8 cellular contexts compared by ENCODE assay signal in genomic region chr22:20885557-20886323, GRCh38. TPM values are rescaled to one million over a fixed set of nuclear protein-coding genes. Genes with fewer than 3 reads are reported as not detected.
DNase-seq lines count a peak whose midpoint lies in the region; ATAC-seq and TF ChIP-seq lines count a peak whose summit lies in the region.

No MANE protein-coding gene starts in this region.

- no peaks in the 10 kb centered on the region for H3K27me3 ChIP-seq in A673 (replicated peaks; ENCODE audit: insufficient read depth, low read depth, low read length, poor library complexity)
- no peaks in the 10 kb centered on the region for H3K27me3 ChIP-seq in dorsolateral prefrontal cortex
- H3K27me3 ChIP-seq in liver (ENCODE audit: control insufficient read depth in 4 of 4, insufficient read depth in 4 of 4, low read length in 3 of 4): no peaks in the 10 kb centered on the region

- CTCF ChIA-PET in A673 (lab: Charles Lee): interaction anchor here (0.7 to 1.1 kb wide), 2 partner anchors 72 to 82 kb away, joined by 3 to 4 read pairs; no protein-coding TSS in a partner anchor

- peak; percentile 48 to 59 for ATAC-seq in activated CD4-positive, CD25-positive, alpha-beta regulatory T cell treated with anti-CD3 and anti-CD28 coated beads, Interleukin-2, amount 50 U/mL, for 24 hours
- no peak for ATAC-seq in GM21381 (IDR thresholded peaks at IDR 0.05; ENCODE audit: unreplicated experiment)

- intact Hi-C loops in A673 (cut with micrococcal nuclease; ENCODE audit: unreplicated experiment) (loop anchor here (10.0 kb wide), 1 partner anchor 59 kb away; no protein-coding TSS in a partner anchor), dorsolateral prefrontal cortex (cut with DNase I) (loop anchor here in 1 of 2 donors (2.0 kb wide), 1 partner anchor 95 kb away; no protein-coding TSS in a partner anchor)

- no peak overlapping the region for H3K4me3 ChIP-seq in A673 (ENCODE audit: low read depth, low read length, poor library complexity, severe bottlenecking)
- H3K4me3 ChIP-seq in dorsolateral prefrontal cortex: peak overlapping the region in 1 of 59 donors; percentile 26
- H3K4me3 ChIP-seq in liver (ENCODE audit: low read depth in 1 of 3, low read length in 3 of 3): no peak overlapping the region

- peaks cover 5% of the 10 kb centered on the region for H3K4me1 ChIP-seq in A673 (ENCODE audit: insufficient read depth, low read length, poor library complexity, severe bottlenecking)
- peaks cover 6 to 42% (median 37%) of the 10 kb centered on the region in 4 donors for H3K4me1 ChIP-seq in liver (ENCODE audit: control insufficient read depth in 4 of 4, insufficient read depth in 4 of 4, low read length in 3 of 4)

- H3K36me3 ChIP-seq in A673 (ENCODE audit: insufficient read depth, low read length, poor library complexity, severe bottlenecking) (peaks cover 19% of the 10 kb centered on the region), liver (ENCODE audit: control insufficient read depth in 4 of 4, insufficient read depth in 3 of 4, low read depth in 1 of 4, low read length in 3 of 4) (peaks cover 5 to 33% (median 27%) of the 10 kb centered on the region in 4 donors)

- H3K27ac ChIP-seq in A673 (ENCODE audit: low read depth, low read length, poor library complexity, severe bottlenecking) (no peak overlapping the region), dorsolateral prefrontal cortex (peak overlapping the region in 55 of 59 donors; percentile 1 to 79 (median 55)), liver (ENCODE audit: low read depth in 1 of 2, low read length in 2 of 2) (peak overlapping the region; percentile 54 to 57)

- no peaks in the 10 kb centered on the region for H3K9me3 ChIP-seq in A673 (ENCODE audit: low read depth, low read length, poor library complexity, severe bottlenecking)
- H3K9me3 ChIP-seq in liver (ENCODE audit: control insufficient read depth in 4 of 4, low read length in 3 of 4): no peaks in the 10 kb centered on the region

- no TSS peak for BruUV-seq in A673 (replicated peaks; lab: Mats Ljungman, UMichigan)

- TF ChIP-seq RAD21 in liver (IDR thresholded peaks at IDR 0.05): peak; percentile 89 to 90

- POLR2A ChIA-PET in A673 (lab: Charles Lee; ENCODE audit: low non-redundant PET): no interaction called here

- DNase-seq in A673 (ENCODE audit: low spot score) (peak; percentile 63), GM13976 (ENCODE audit: low spot score) (peak; percentile 81), NCI-H2227 (lab: John Stamatoyannopoulos, UW; ENCODE audit: unreplicated experiment) (peak; percentile 82), dorsolateral prefrontal cortex (peak; percentile 57 to 85 (median 78))
- peak; percentile 10 for DNase-seq in stimulated activated CD4-positive, alpha-beta T cell treated with anti-CD3 and anti-CD28 coated beads, Interleukin-2, amount 100 ng/mL, for 4 hours (ENCODE audit: low read depth)

- in situ Hi-C loops in GM13976 (cut with MboI; ENCODE audit: low sequenced_read_pairs, unreplicated experiment): no loop called here

- 15% methylated on average over 10 of the region's 10 CpGs for WGBS in liver

- TF ChIP-seq CTCF in A673 (conservative IDR thresholded peaks at IDR 0.05; ENCODE audit: low read depth, low read length) (peak; percentile 86), GM13976 (IDR thresholded peaks at IDR 0.05; ENCODE audit: borderline replicate concordance, control extremely low read depth, extremely low read depth, insufficient read depth, missing control alignments) (peak; percentile 85), dorsolateral prefrontal cortex (IDR thresholded peaks at IDR 0.05 in 54 of 56, conservative IDR thresholded peaks at IDR 0.05 in 2 of 56; ENCODE audit: low read depth in 1 of 56, partially characterized antibody in 56 of 56) (peak; percentile 34 to 89 (median 78)), liver (IDR thresholded peaks at IDR 0.05; ENCODE audit: low read depth, low read length, missing input control) (peak; percentile 85)

- no peak overlapping the region for H3K9ac ChIP-seq in liver (ENCODE audit: low read depth in 1 of 2, low read length in 2 of 2)

TF ChIP-seq in liver, 16 proteins besides CTCF, POLR2A, EP300 and RAD21:
- TF ChIP-seq FOXA2 (IDR thresholded peaks at IDR 0.05): no peak
- TF ChIP-seq HNF4A (conservative IDR thresholded peaks at IDR 0.05): peak; percentile 80 to 82
- peak; percentile 63 for TF ChIP-seq YY1 (IDR thresholded peaks at IDR 0.05)
- TF ChIP-seq MAX (IDR thresholded peaks at IDR 0.05): peak; percentile 74
- TF ChIP-seq GABPA (IDR thresholded peaks at IDR 0.05 in 1 of 2, conservative IDR thresholded peaks at IDR 0.05 in 1 of 2): no peak
- peak; percentile 79 to 82 for TF ChIP-seq RXRA (IDR thresholded peaks at IDR 0.05)
- peak; percentile 48 for TF ChIP-seq HNF4G (IDR thresholded peaks at IDR 0.05)
- no peak for TF ChIP-seq NR2F2 (IDR thresholded peaks at IDR 0.05)
- no peak for TF ChIP-seq REST (IDR thresholded peaks at IDR 0.05)
- peak; percentile 80 for TF ChIP-seq SP1 (IDR thresholded peaks at IDR 0.05)
- peak; percentile 37 for TF ChIP-seq TAF1 (conservative IDR thresholded peaks at IDR 0.05)
- no peak for TF ChIP-seq JUND (IDR thresholded peaks at IDR 0.05)
- peak in 1 of 2 donors; percentile 14 for TF ChIP-seq EGR1 (IDR thresholded peaks at IDR 0.05; ENCODE audit: low read depth in 2 of 2)
- no peak for TF ChIP-seq FOXA1 (IDR thresholded peaks at IDR 0.05)
- peak; percentile 36 for TF ChIP-seq ZBTB33 (IDR thresholded peaks at IDR 0.05)
- peak; percentile 30 for TF ChIP-seq ATF3 (IDR thresholded peaks at IDR 0.05)

RNA-seq across cellular contexts. Expression of gene SNAP29, which starts 26.9 kb away (rescaled TPM):
- total RNA-seq in A673 (2021): 34.0 and 35.3 TPM in 2 replicates
- 10 to 100 TPM; 16.5 to 33.5 (median 23.5) TPM for total RNA-seq in dorsolateral prefrontal cortex
- total RNA-seq in liver: 10 to 100 TPM; 10.5 to 13.2 TPM
- 10 to 100 TPM; 19.3 to 26.2 TPM for polyA plus RNA-seq in liver

RNA-seq across cellular contexts. Expression of gene PI4KA, which starts 27.1 kb away (rescaled TPM):
- 71.6 and 74.9 TPM in 2 replicates for total RNA-seq in A673 (2021)
- total RNA-seq in dorsolateral prefrontal cortex: 100 to 1,000 TPM; 211 to 601 (median 463) TPM
- 10 to 100 TPM; 38.0 to 47.5 TPM for total RNA-seq in liver
- 10 to 100 TPM; 19.4 to 34.5 TPM for polyA plus RNA-seq in liver

RNA-seq across cellular contexts. Expression of gene CRKL, which starts 31.5 kb away (rescaled TPM):
- total RNA-seq in A673 (2021) (79.0 and 82.5 TPM in 2 replicates), dorsolateral prefrontal cortex (100 to 1,000 TPM in 31 of 120 experiments, 10 to 100 TPM in 89; 75.1 to 125 (median 94.5) TPM), liver (10 to 100 TPM; 30.0 to 45.5 TPM)
- 10 to 100 TPM; 12.0 to 15.2 TPM for polyA plus RNA-seq in liver

Comparison
In these comparisons a context has a peak if more than half of its experiments do, and no peak if none do; other contexts are left out.
1. DNase-seq: peak in every context shown above with its lines; median percentile 82 in NCI-H2227; 81 in GM13976; 78 in dorsolateral prefrontal cortex; 63 in A673; 10 in stimulated activated CD4-positive, alpha-beta T cell treated with anti-CD3 and anti-CD28 coated beads, Interleukin-2, amount 100 ng/mL, for 4 hours.